8 cellular contexts compared by ENCODE assay signal in genomic region chr1:32742132-32742947, GRCh38. TPM values are rescaled to one million over a fixed set of nuclear protein-coding genes. Genes with fewer than 3 reads are reported as not detected.
DNase-seq lines count a peak whose midpoint lies in the region; ATAC-seq lines count a peak whose summit lies in the region.

No MANE protein-coding gene starts in this region.

- peaks cover 19% of the 10 kb centered on the region for H3K4me1 ChIP-seq in HUES48 (ENCODE audit: control insufficient read depth, insufficient read depth, low read length)
- peaks cover 8% of the 10 kb centered on the region for H3K4me1 ChIP-seq in iPS-15b (ENCODE audit: control insufficient read depth, insufficient read depth, low read length)

- H3K27ac ChIP-seq in HUES48 (ENCODE audit: low read depth, low read length) = peak overlapping the region; percentile 74
- H3K27ac ChIP-seq in skin epidermis = peak overlapping the region; percentile 73 to 96 (median 90)

- H3K4me3 ChIP-seq in HUES48 (ENCODE audit: low read depth, low read length) = peak overlapping the region; percentile 66
- H3K4me3 ChIP-seq in iPS-15b (ENCODE audit: low read depth, low read length) = peak overlapping the region; percentile 61
- H3K4me3 ChIP-seq in skin epidermis = peak overlapping the region; percentile 48 to 74 (median 66)

- peaks cover 8% of the 10 kb centered on the region for H3K27me3 Mint-ChIP-seq in activated T-helper 17 cell treated with anti-CD3 and anti-CD28 coated beads, Interleukin-2, amount 50 U/mL, for 72 hours

- H3K4me1 Mint-ChIP-seq in activated T-helper 17 cell treated with anti-CD3 and anti-CD28 coated beads, Interleukin-2, amount 50 U/mL, for 72 hours = no peaks in the 10 kb centered on the region

- DNase-seq in activated effector memory CD4-positive, alpha-beta T cell treated with anti-CD3 and anti-CD28 coated beads, Interleukin-2, amount 50 U/mL, for 16 hours = no peak
- DNase-seq in stimulated activated CD8-positive, alpha-beta memory T cell treated with anti-CD3 and anti-CD28 coated beads, Interleukin-4, amount 100 ng/mL, for 48 hours = no peak
- no peak for DNase-seq in stimulated activated CD4-positive, alpha-beta T cell treated with anti-CD3 and anti-CD28 coated beads, Interleukin-4, amount 100 ng/mL, for 24 hours

- no peaks in the 10 kb centered on the region for H3K36me3 Mint-ChIP-seq in activated T-helper 17 cell treated with anti-CD3 and anti-CD28 coated beads, Interleukin-2, amount 50 U/mL, for 72 hours (ENCODE audit: low read depth)

- peaks cover 6% of the 10 kb centered on the region for H3K27me3 ChIP-seq in HUES48 (ENCODE audit: control insufficient read depth, insufficient read depth, low read length)
- no peaks in the 10 kb centered on the region for H3K27me3 ChIP-seq in iPS-15b (ENCODE audit: control insufficient read depth, insufficient read depth, low read length)

- H3K36me3 ChIP-seq in HUES48 (ENCODE audit: control insufficient read depth, insufficient read depth, low read length) (no peaks in the 10 kb centered on the region), iPS-15b (ENCODE audit: control insufficient read depth, insufficient read depth, low read length) (no peaks in the 10 kb centered on the region)

- no peaks in the 10 kb centered on the region for H3K9me3 Mint-ChIP-seq in activated T-helper 17 cell treated with anti-CD3 and anti-CD28 coated beads, Interleukin-2, amount 50 U/mL, for 72 hours

- H3K9me3 ChIP-seq in HUES48 (ENCODE audit: control insufficient read depth, insufficient read depth, low read length) (no peaks in the 10 kb centered on the region), iPS-15b (ENCODE audit: control insufficient read depth, insufficient read depth, low read length) (no peaks in the 10 kb centered on the region)

- peak overlapping the region; percentile 44 for H3K4me3 Mint-ChIP-seq in activated T-helper 17 cell treated with anti-CD3 and anti-CD28 coated beads, Interleukin-2, amount 50 U/mL, for 72 hours

- H3K9ac ChIP-seq in HUES48 (ENCODE audit: low read depth, low read length) (peak overlapping the region; percentile 9; the same call in 1 of the 2 replicates), iPS-15b (ENCODE audit: low read depth, low read length) (peak overlapping the region; percentile 65)

- H3K27ac Mint-ChIP-seq in activated T-helper 17 cell treated with anti-CD3 and anti-CD28 coated beads, Interleukin-2, amount 50 U/mL, for 72 hours = no peak overlapping the region

- no peak for ATAC-seq in activated T-helper 17 cell treated with anti-CD3 and anti-CD28 coated beads, Interleukin-2, amount 50 U/mL, for 72 hours (replicated peaks)
- no peak for ATAC-seq in GM18861 (IDR thresholded peaks at IDR 0.05; ENCODE audit: unreplicated experiment)

RNA-seq across cellular contexts. Expression of gene SYNC, which starts 39.8 kb away (rescaled TPM):
- not detected for total RNA-seq in activated T-helper 17 cell treated with anti-CD3 and anti-CD28 coated beads, Interleukin-2, amount 50 U/mL, for 72 hours
